In genomic region chr19:39515551-39516191, GRCh38 we compare ENCODE assay signal across 8 cellular contexts. TPM values are rescaled to one million over a fixed set of nuclear protein-coding genes. Genes with fewer than 3 reads are reported as not detected.
DNase-seq lines count a peak whose midpoint lies in the region; ATAC-seq lines count a peak whose summit lies in the region.

No MANE protein-coding gene starts in this region.

- H3K4me1 Mint-ChIP-seq in T-helper 2 cell treated with Interferon-gamma antibody and Interleukin-4, amounts not matched to agents 5 μg/mL and 100 μg/mL, for 36 hours (ENCODE audit: low read depth) = peaks cover 8% of the 10 kb centered on the region
- H3K4me1 Mint-ChIP-seq in activated T-cell treated with anti-CD3 and anti-CD28 coated beads, Interleukin-2, amount 50 U/mL, for 72 hours (ENCODE audit: low read depth) = peaks cover 14% of the 10 kb centered on the region
- H3K4me1 Mint-ChIP-seq in stimulated activated effector memory CD8-positive, alpha-beta T cell treated with anti-CD3 and anti-CD28 coated beads, Interleukin-12 subunit alpha, Interleukin-12 subunit beta, amount 100 ng/mL, for 72 hours = peaks cover 19% of the 10 kb centered on the region

- H3K4me3 Mint-ChIP-seq in T-helper 2 cell treated with Interferon-gamma antibody and Interleukin-4, amounts not matched to agents 5 μg/mL and 100 μg/mL, for 36 hours = peak overlapping the region; percentile 2
- peak overlapping the region; percentile 66 to 82 for H3K4me3 Mint-ChIP-seq in activated T-cell treated with anti-CD3 and anti-CD28 coated beads, Interleukin-2, amount 50 U/mL, for 72 hours
- H3K4me3 Mint-ChIP-seq in stimulated activated effector memory CD8-positive, alpha-beta T cell treated with anti-CD3 and anti-CD28 coated beads, Interleukin-12 subunit alpha, Interleukin-12 subunit beta, amount 100 ng/mL, for 72 hours = peak overlapping the region; percentile 63

- ATAC-seq in activated T-cell treated with anti-CD3 and anti-CD28 coated beads, Interleukin-2, amount 50 U/mL, for 72 hours (replicated peaks in 1 of 2) = peak in 1 of 2 donors; percentile 43
- ATAC-seq in stimulated activated effector memory CD8-positive, alpha-beta T cell treated with anti-CD3 and anti-CD28 coated beads, Interleukin-12 subunit alpha, Interleukin-12 subunit beta, amount 100 ng/mL, for 72 hours = peak; percentile 34
- ATAC-seq in GM18858 (IDR thresholded peaks at IDR 0.05; ENCODE audit: unreplicated experiment) (no peak), HG02840 (IDR thresholded peaks at IDR 0.05; ENCODE audit: low FRiP score, unreplicated experiment) (no peak)

- H3K4me3 ChIP-seq in iPS-18c (ENCODE audit: insufficient read depth, low read depth, low read length) = peak overlapping the region; percentile 91

- no peaks in the 10 kb centered on the region for H3K36me3 Mint-ChIP-seq in T-helper 2 cell treated with Interferon-gamma antibody and Interleukin-4, amounts not matched to agents 5 μg/mL and 100 μg/mL, for 36 hours (ENCODE audit: low read depth)
- peaks cover 0 to 3% of the 10 kb centered on the region in 2 donors for H3K36me3 Mint-ChIP-seq in activated T-cell treated with anti-CD3 and anti-CD28 coated beads, Interleukin-2, amount 50 U/mL, for 72 hours (ENCODE audit: insufficient read depth in 2 of 2)
- no peaks in the 10 kb centered on the region for H3K36me3 Mint-ChIP-seq in stimulated activated effector memory CD8-positive, alpha-beta T cell treated with anti-CD3 and anti-CD28 coated beads, Interleukin-12 subunit alpha, Interleukin-12 subunit beta, amount 100 ng/mL, for 72 hours

- no peaks in the 10 kb centered on the region for H3K9me3 Mint-ChIP-seq in T-helper 2 cell treated with Interferon-gamma antibody and Interleukin-4, amounts not matched to agents 5 μg/mL and 100 μg/mL, for 36 hours
- no peaks in the 10 kb centered on the region for H3K9me3 Mint-ChIP-seq in activated T-cell treated with anti-CD3 and anti-CD28 coated beads, Interleukin-2, amount 50 U/mL, for 72 hours
- H3K9me3 Mint-ChIP-seq in stimulated activated effector memory CD8-positive, alpha-beta T cell treated with anti-CD3 and anti-CD28 coated beads, Interleukin-12 subunit alpha, Interleukin-12 subunit beta, amount 100 ng/mL, for 72 hours = no peaks in the 10 kb centered on the region

- no peak for DNase-seq in T-helper 2 cell treated with Interferon-gamma antibody and Interleukin-4, amounts not matched to agents 5 μg/mL and 100 μg/mL, for 36 hours (ENCODE audit: low spot score)
- DNase-seq in T-helper 2 cell (no peak), D341Med (ENCODE audit: low spot score) (no peak)
- peak in 1 of 2 donors; percentile 29 for DNase-seq in activated T-cell treated with anti-CD3 and anti-CD28 coated beads, Interleukin-2, amount 50 U/mL, for 72 hours
- DNase-seq in stimulated activated effector memory CD8-positive, alpha-beta T cell treated with anti-CD3 and anti-CD28 coated beads, Interleukin-12 subunit alpha, Interleukin-12 subunit beta, amount 100 ng/mL, for 72 hours (ENCODE audit: low spot score in 2 of 2) = no peak

- H3K27ac Mint-ChIP-seq in T-helper 2 cell treated with Interferon-gamma antibody and Interleukin-4, amounts not matched to agents 5 μg/mL and 100 μg/mL, for 36 hours = no peak overlapping the region
- H3K27ac Mint-ChIP-seq in activated T-cell treated with anti-CD3 and anti-CD28 coated beads, Interleukin-2, amount 50 U/mL, for 72 hours = no peak overlapping the region
- peak overlapping the region; percentile 62 for H3K27ac Mint-ChIP-seq in stimulated activated effector memory CD8-positive, alpha-beta T cell treated with anti-CD3 and anti-CD28 coated beads, Interleukin-12 subunit alpha, Interleukin-12 subunit beta, amount 100 ng/mL, for 72 hours

- peaks cover 54% of the 10 kb centered on the region for H3K27me3 Mint-ChIP-seq in T-helper 2 cell treated with Interferon-gamma antibody and Interleukin-4, amounts not matched to agents 5 μg/mL and 100 μg/mL, for 36 hours (ENCODE audit: low read depth)
- H3K27me3 Mint-ChIP-seq in activated T-cell treated with anti-CD3 and anti-CD28 coated beads, Interleukin-2, amount 50 U/mL, for 72 hours (ENCODE audit: low read depth) = peaks cover 46% of the 10 kb centered on the region

- H3K9me3 ChIP-seq in iPS-18c (ENCODE audit: control insufficient read depth, insufficient read depth, low read length) = peaks cover 6% of the 10 kb centered on the region

RNA-seq across cellular contexts. Expression of gene SELENOV, which starts 0.7 kb away (rescaled TPM):
- total RNA-seq in activated T-cell treated with anti-CD3 and anti-CD28 coated beads, Interleukin-2, amount 50 U/mL, for 72 hours = not detected

RNA-seq across cellular contexts. Expression of gene DLL3, which starts 16.9 kb away (rescaled TPM):
- total RNA-seq in activated T-cell treated with anti-CD3 and anti-CD28 coated beads, Interleukin-2, amount 50 U/mL, for 72 hours = 1 to 10 TPM in 1 of 2 donors, under 1 TPM in 1; 0.72 to 1.1 TPM

RNA-seq across cellular contexts. Expression of gene EID2B, which starts 17.0 kb away (rescaled TPM):
- total RNA-seq in activated T-cell treated with anti-CD3 and anti-CD28 coated beads, Interleukin-2, amount 50 U/mL, for 72 hours = 1 to 10 TPM; 4.3 to 4.5 TPM

RNA-seq across cellular contexts. Expression of gene EID2, which starts 24.3 kb away (rescaled TPM):
- total RNA-seq in activated T-cell treated with anti-CD3 and anti-CD28 coated beads, Interleukin-2, amount 50 U/mL, for 72 hours = 10 to 100 TPM; 15.3 to 16.0 TPM

RNA-seq across cellular contexts. Expression of gene TIMM50, which starts 35.0 kb away (rescaled TPM):
- 10 to 100 TPM; 52.4 to 55.8 TPM for total RNA-seq in activated T-cell treated with anti-CD3 and anti-CD28 coated beads, Interleukin-2, amount 50 U/mL, for 72 hours

Comparison
In these comparisons a context has a peak if more than half of its experiments do, and no peak if none do; other contexts are left out.
1. H3K4me3 Mint-ChIP-seq: peak in every context shown above with its lines; median percentile 74 in activated T-cell treated with anti-CD3 and anti-CD28 coated beads, Interleukin-2, amount 50 U/mL, for 72 hours; 63 in stimulated activated effector memory CD8-positive, alpha-beta T cell treated with anti-CD3 and anti-CD28 coated beads, Interleukin-12 subunit alpha, Interleukin-12 subunit beta, amount 100 ng/mL, for 72 hours; 2 in T-helper 2 cell treated with Interferon-gamma antibody and Interleukin-4, amounts not matched to agents 5 μg/mL and 100 μg/mL, for 36 hours.